Comparison of ENCODE assay signal across 8 cellular contexts in the genomic region with DNA sequence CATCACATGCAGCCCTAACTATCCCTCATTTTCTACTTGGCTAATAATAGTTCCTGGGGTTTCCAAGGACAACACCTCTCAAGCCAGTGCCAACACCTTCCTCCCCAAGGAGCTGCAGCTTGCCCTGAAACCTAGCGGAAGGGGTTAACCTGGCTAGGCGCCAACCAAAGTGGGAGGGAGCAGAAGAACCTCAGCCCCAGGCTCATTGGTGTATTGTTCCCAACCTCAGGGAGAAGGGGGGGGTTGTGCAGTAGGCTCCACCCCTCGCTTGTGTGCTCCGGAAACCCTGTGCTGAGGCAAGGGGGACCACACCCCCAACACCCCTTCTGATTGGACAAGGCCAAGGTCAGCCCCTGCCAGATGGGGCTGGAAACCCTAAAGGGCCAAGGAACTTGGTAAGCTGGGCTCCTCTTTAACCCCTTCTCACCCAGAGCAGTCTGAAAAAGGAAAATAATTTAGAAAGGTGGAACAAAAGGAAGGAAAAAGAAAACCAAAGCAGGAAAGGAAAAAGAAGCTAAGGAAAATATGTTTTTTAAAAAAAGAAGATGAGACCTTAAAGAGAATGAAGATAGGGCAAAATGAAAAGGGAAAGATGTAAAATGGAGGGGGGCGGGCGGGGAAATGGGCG. TPM values are rescaled to one million over a fixed set of nuclear protein-coding genes. Genes with fewer than 3 reads are reported as not detected.
A peak's percentile ranks its signal among the peaks of the same experiment; 100 is the strongest.
DNase-seq lines count a peak whose midpoint lies in the region; ATAC-seq and TF ChIP-seq lines count a peak whose summit lies in the region.

No MANE protein-coding gene starts in this region.

- in situ Hi-C loops in transverse colon (cut with MboI; ENCODE audit: low pct_ligation_motif_present in 1 of 4, low pct_unique_long_range_greater_than_20kb in 1 of 4, low sequenced_read_pairs in 3 of 4): loop anchor here in 1 of 4 donors (10.0 to 25.0 kb wide), 2 partner anchors 96 to 263 kb away; no protein-coding TSS in a partner anchor

- TF ChIP-seq CTCF in cardiac muscle cell (IDR thresholded peaks at IDR 0.05; ENCODE audit: low read depth, low read length) (no peak), transverse colon (IDR thresholded peaks at IDR 0.05) (no peak)

- H3K36me3 ChIP-seq in cardiac muscle cell: peaks cover 38% of the 10 kb centered on the region
- peaks cover 0 to 41% (median 21%) of the 10 kb centered on the region in 4 donors for H3K36me3 ChIP-seq in transverse colon

- H3K9me3 ChIP-seq in cardiac muscle cell (ENCODE audit: low read depth) (no peaks in the 10 kb centered on the region), transverse colon (no peaks in the 10 kb centered on the region)

- H3K4me1 ChIP-seq in cardiac muscle cell (ENCODE audit: low read depth): peaks cover 18% of the 10 kb centered on the region
- peaks cover 13 to 41% (median 34%) of the 10 kb centered on the region in 4 donors for H3K4me1 ChIP-seq in transverse colon

- ATAC-seq in HG02571 (IDR thresholded peaks at IDR 0.05; ENCODE audit: unreplicated experiment): peak; percentile 43

- H3K4me3 ChIP-seq in cardiac muscle cell (peak overlapping the region; percentile 72), transverse colon (peak overlapping the region in 2 of 4 donors; percentile 75 to 99)

- TF ChIP-seq EP300 in transverse colon (IDR thresholded peaks at IDR 0.05; ENCODE audit: low read depth): no peak

- TF ChIP-seq POLR2A in transverse colon (IDR thresholded peaks at IDR 0.05): no peak

- H3K27me3 ChIP-seq in cardiac muscle cell (no peaks in the 10 kb centered on the region), transverse colon (no peaks in the 10 kb centered on the region)

- peak overlapping the region; percentile 90 for H3K27ac ChIP-seq in cardiac muscle cell
- H3K27ac ChIP-seq in transverse colon: peak overlapping the region; percentile 96 to 100 (median 98)

- intact Hi-C loops in posterior cingulate gyrus (cut with DNase I): loop anchor here (10.0 kb wide), 1 partner anchor 106 kb away; a partner anchor contains a TSS
- intact Hi-C loops in transverse colon (cut with DNase I; ENCODE audit: low total_unique reads): no loop called here

- DNase-seq in GDM1 (lab: John Stamatoyannopoulos, UW) (peak; percentile 99), NCI-H1105 (lab: John Stamatoyannopoulos, UW) (peak; percentile 88), SW 1271 (lab: John Stamatoyannopoulos, UW) (peak; percentile 86 to 91), cardiac muscle cell (ENCODE audit: low read depth in 1 of 2, low spot score in 1 of 2) (peak; percentile 97 to 100), posterior cingulate gyrus (peak; percentile 76 to 98 (median 86)), transverse colon (peak; percentile 94)
- DNase-seq in activated naive CD8-positive, alpha-beta T cell treated with anti-CD3 and anti-CD28 coated beads, Interleukin-2, amount 50 U/mL, for 16 hours (ENCODE audit: low read depth, low spot score): peak; percentile 88

- WGBS in transverse colon (ENCODE audit: low coverage in 1 of 2), 2 donors: 36% methylated on average over 7 of the region's 7 CpGs; no CpG with 5 or more reads in 1 of the 2 donors

RNA-seq across cellular contexts. Expression of a gene that starts 2.5 kb away (rescaled TPM):
- total RNA-seq in cardiac muscle cell (101 and 108 TPM in 2 replicates), transverse colon (10 to 100 TPM; 42.0 to 80.1 (median 62.1) TPM)
- polyA plus RNA-seq in cardiac muscle cell: 22.9 and 31.9 TPM in 2 replicates

RNA-seq across cellular contexts. Expression of a gene that starts 7.9 kb away (rescaled TPM):
- total RNA-seq in cardiac muscle cell (14.9 and 29.1 TPM in 2 replicates), transverse colon (10 to 100 TPM in 2 of 4 donors, 1 to 10 TPM in 2; 6.0 to 12.4 (median 9.8) TPM)
- polyA plus RNA-seq in cardiac muscle cell: 18.7 and 32.1 TPM in 2 replicates

RNA-seq across cellular contexts. Expression of a gene that starts 13.4 kb away (rescaled TPM):
- total RNA-seq in cardiac muscle cell (21.1 and 42.8 TPM in 2 replicates), transverse colon (10 to 100 TPM; 35.0 to 61.1 (median 44.9) TPM)
- 32.0 and 38.4 TPM in 2 replicates for polyA plus RNA-seq in cardiac muscle cell

RNA-seq across cellular contexts. Expression of a gene that starts 13.9 kb away (rescaled TPM):
- total RNA-seq in cardiac muscle cell: 3.3 and 3.5 TPM in 2 replicates
- polyA plus RNA-seq in cardiac muscle cell: 6.9 and 7.9 TPM in 2 replicates
- 1 to 10 TPM in 2 of 4 donors, not detected in 2; 5.3 to 5.6 TPM for total RNA-seq in transverse colon

RNA-seq across cellular contexts. Expression of a gene that starts 22.6 kb away (rescaled TPM):
- 46.4 and 52.0 TPM in 2 replicates for total RNA-seq in cardiac muscle cell
- polyA plus RNA-seq in cardiac muscle cell: 53.0 and 64.9 TPM in 2 replicates
- total RNA-seq in transverse colon: 10 to 100 TPM; 28.0 to 47.4 (median 40.8) TPM
